20 cellular contexts compared by ENCODE assay signal in genomic region chr20:13424174-13424833, GRCh38.
DNase-seq lines count a peak whose midpoint lies in the region; ATAC-seq and TF ChIP-seq lines count a peak whose summit lies in the region.
"Had no signal": no experiment of that assay in that cellular context is flagged by ENCODE, and none has a peak within 500 bp of the region (broad histone marks: within the 10 kb centered on the region; RNA-seq: fewer than 3 reads in every experiment).

No MANE protein-coding gene starts in this region.

- WGBS in right lobe of liver (ENCODE audit: insufficient coverage, low coverage, low lambda C conversion rate, missing lambda C conversion rate) = 53% methylated on average over 5 of the region's 5 CpGs

- H3K36me3 ChIP-seq in right lobe of liver = no peaks in the 10 kb centered on the region

- peak; percentile 38 for DNase-seq in DMS53 (lab: John Stamatoyannopoulos, UW)
- DNase-seq in DMS53 treated with DMSO at 0.1 percent for 48 hours (lab: John Stamatoyannopoulos, UW; ENCODE audit: unreplicated experiment) = no peak
- DNase-seq in glomerular visceral epithelial cell (ENCODE audit: extremely low spot score) = peak; percentile 39
- DNase-seq in right lobe of liver = peak in 1 of 3 donors; percentile 52
- no peak for DNase-seq in activated CD8-positive, alpha-beta memory T cell treated with anti-CD3 and anti-CD28 coated beads for 24 hours
- DNase-seq in DMS79 (lab: John Stamatoyannopoulos, UW) = no peak
- DNase-seq in activated T-cell treated with anti-CD3 and anti-CD28 coated beads for 4 hours = no peak
- DNase-seq: GF-D8, HCEC 1CT, MV-4-11, NCI-H1417, NCI-H187, NCI-H2107, NCI-H510A, NCI-H774, SHP77 had no signal

- TF ChIP-seq CTCF in right lobe of liver (IDR thresholded peaks at IDR 0.05) = no peak

- intact Hi-C loops in right lobe of liver (cut with DNase I) = no loop called here

- peaks cover 0 to 30% (median 11%) of the 10 kb centered on the region in 4 donors for H3K4me1 ChIP-seq in right lobe of liver

- ATAC-seq in right lobe of liver (peak; percentile 90 to 94 (median 91)), GM21576 (IDR thresholded peaks at IDR 0.05; ENCODE audit: unreplicated experiment) (no peak)

- no peaks in the 10 kb centered on the region for H3K27me3 ChIP-seq in right lobe of liver

- H3K9me3 ChIP-seq in right lobe of liver = no peaks in the 10 kb centered on the region

- peak overlapping the region in 2 of 3 donors; percentile 37 to 66 for H3K27ac ChIP-seq in right lobe of liver
- H3K27ac ChIP-seq: 22Rv1, KMS-11 had no signal

- no peak for TF ChIP-seq POLR2A in right lobe of liver (IDR thresholded peaks at IDR 0.05)

- H3K4me3 ChIP-seq in right lobe of liver = no peak overlapping the region
- H3K4me3 ChIP-seq: GM23338 had no signal

Comparison
In these comparisons a context has a peak if more than half of its experiments do, and no peak if none do; other contexts are left out.
1. DNase-seq: peak in DMS53 (single experiment) and glomerular visceral epithelial cell (single experiment); none in DMS53 treated with DMSO at 0.1 percent for 48 hours (single experiment), activated CD8-positive, alpha-beta memory T cell treated with anti-CD3 and anti-CD28 coated beads for 24 hours (single experiment), DMS79 (single experiment) and activated T-cell treated with anti-CD3 and anti-CD28 coated beads for 4 hours (single experiment).